1 cellular context compared by ENCODE assay signal in the genomic region with DNA sequence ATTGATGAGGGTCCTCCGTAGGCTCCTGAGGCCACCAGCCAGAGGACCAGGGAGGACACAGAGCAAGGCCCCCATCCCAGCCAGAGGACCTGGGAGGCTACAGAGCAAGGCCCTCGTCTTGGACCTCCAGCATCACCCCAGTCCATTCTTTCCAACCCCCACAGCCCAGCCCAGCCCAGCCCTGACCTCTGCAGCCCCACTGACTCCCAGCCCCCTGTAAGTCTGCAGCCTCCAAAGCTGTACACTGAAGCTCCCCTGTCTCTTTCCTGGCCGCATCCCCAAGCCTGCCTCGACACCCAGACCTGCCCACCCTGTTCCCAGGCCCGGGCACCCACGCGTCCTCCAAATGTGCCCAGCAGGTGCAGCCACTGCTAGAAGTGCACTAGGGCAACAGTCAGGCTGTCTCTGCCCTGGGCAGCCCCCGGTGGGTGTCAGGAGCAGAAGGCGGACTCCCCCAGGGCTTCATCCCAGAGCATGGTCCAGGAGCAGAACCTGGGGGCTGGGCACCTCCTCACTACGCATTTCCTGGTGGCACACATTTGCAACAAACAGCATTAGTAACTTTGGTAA.
TF ChIP-seq lines count a peak whose summit lies in the region.

No MANE protein-coding gene starts in this region.

TF ChIP-seq in HepG2, 621 proteins besides CTCF, POLR2A, EP300 and RAD21:
- TF ChIP-seq ZBTB7A (CRISPR knock-in tag; IDR thresholded peaks at IDR 0.05) (0 out of 2 replicates have a peak, but pooled peaks have one; percentile 13), KMT2A (CRISPR knock-in tag; IDR thresholded peaks at IDR 0.05) (no peak), FOXJ3 (CRISPR knock-in tag; IDR thresholded peaks at IDR 0.05; ENCODE audit: borderline replicate concordance) (no peak), NCOA1 (CRISPR knock-in tag; IDR thresholded peaks at IDR 0.05) (no peak), SIN3B (IDR thresholded peaks at IDR 0.05; ENCODE audit: low read length) (no peak), SP4 (CRISPR knock-in tag; IDR thresholded peaks at IDR 0.05) (no peak), SALL1 (CRISPR knock-in tag; IDR thresholded peaks at IDR 0.05) (no peak), ZFY (CRISPR knock-in tag; IDR thresholded peaks at IDR 0.05) (no peak), RELA (CRISPR knock-in tag; IDR thresholded peaks at IDR 0.05) (no peak), NFATC3 (CRISPR knock-in tag; IDR thresholded peaks at IDR 0.05) (0 out of 2 replicates have a peak, but pooled peaks have one; percentile 13), CAMTA2 (CRISPR knock-in tag; IDR thresholded peaks at IDR 0.05; ENCODE audit: borderline replicate concordance) (no peak), ZNF256 (CRISPR knock-in tag; conservative IDR thresholded peaks at IDR 0.05) (no peak), CREM (IDR thresholded peaks at IDR 0.05) (no peak), CREM (CRISPR knock-in tag; IDR thresholded peaks at IDR 0.05) (no peak), ZNF724P (CRISPR knock-in tag; IDR thresholded peaks at IDR 0.05; ENCODE audit: borderline replicate concordance) (no peak), ESRRA (CRISPR knock-in tag; IDR thresholded peaks at IDR 0.05; ENCODE audit: low read depth) (no peak), HNRNPLL (IDR thresholded peaks at IDR 0.05; ENCODE audit: low read depth, low read length, poor library complexity, severe bottlenecking) (no peak), PHF5A (CRISPR knock-in tag; IDR thresholded peaks at IDR 0.05; ENCODE audit: low read depth, unreplicated experiment) (no peak), SALL2 (CRISPR knock-in tag; IDR thresholded peaks at IDR 0.05) (no peak), NCOA5 (CRISPR knock-in tag; IDR thresholded peaks at IDR 0.05) (no peak), RBAK (CRISPR knock-in tag; IDR thresholded peaks at IDR 0.05) (no peak), ZNF296 (CRISPR knock-in tag; conservative IDR thresholded peaks at IDR 0.05) (no peak), PAX8 (CRISPR knock-in tag; IDR thresholded peaks at IDR 0.05; ENCODE audit: borderline replicate concordance) (0 out of 2 replicates have a peak, but pooled peaks have one; percentile 5), NAIF1 (CRISPR knock-in tag; IDR thresholded peaks at IDR 0.05; ENCODE audit: borderline replicate concordance) (no peak), ZNF780A (CRISPR knock-in tag; IDR thresholded peaks at IDR 0.05) (no peak), ETV6 (CRISPR knock-in tag; conservative IDR thresholded peaks at IDR 0.05) (no peak), MAFG (CRISPR knock-in tag; IDR thresholded peaks at IDR 0.05) (0 out of 2 replicates have a peak, but pooled peaks have one; percentile 20), TBX3 (IDR thresholded peaks at IDR 0.05; ENCODE audit: borderline replicate concordance) (no peak), ZBTB3 (CRISPR knock-in tag; IDR thresholded peaks at IDR 0.05; ENCODE audit: borderline replicate concordance, low read depth) (no peak), ETV5 (CRISPR knock-in tag; IDR thresholded peaks at IDR 0.05; ENCODE audit: borderline replicate concordance) (no peak), ZNF629 (CRISPR knock-in tag; conservative IDR thresholded peaks at IDR 0.05) (no peak)
- TF ChIP-seq, protein P1, sequence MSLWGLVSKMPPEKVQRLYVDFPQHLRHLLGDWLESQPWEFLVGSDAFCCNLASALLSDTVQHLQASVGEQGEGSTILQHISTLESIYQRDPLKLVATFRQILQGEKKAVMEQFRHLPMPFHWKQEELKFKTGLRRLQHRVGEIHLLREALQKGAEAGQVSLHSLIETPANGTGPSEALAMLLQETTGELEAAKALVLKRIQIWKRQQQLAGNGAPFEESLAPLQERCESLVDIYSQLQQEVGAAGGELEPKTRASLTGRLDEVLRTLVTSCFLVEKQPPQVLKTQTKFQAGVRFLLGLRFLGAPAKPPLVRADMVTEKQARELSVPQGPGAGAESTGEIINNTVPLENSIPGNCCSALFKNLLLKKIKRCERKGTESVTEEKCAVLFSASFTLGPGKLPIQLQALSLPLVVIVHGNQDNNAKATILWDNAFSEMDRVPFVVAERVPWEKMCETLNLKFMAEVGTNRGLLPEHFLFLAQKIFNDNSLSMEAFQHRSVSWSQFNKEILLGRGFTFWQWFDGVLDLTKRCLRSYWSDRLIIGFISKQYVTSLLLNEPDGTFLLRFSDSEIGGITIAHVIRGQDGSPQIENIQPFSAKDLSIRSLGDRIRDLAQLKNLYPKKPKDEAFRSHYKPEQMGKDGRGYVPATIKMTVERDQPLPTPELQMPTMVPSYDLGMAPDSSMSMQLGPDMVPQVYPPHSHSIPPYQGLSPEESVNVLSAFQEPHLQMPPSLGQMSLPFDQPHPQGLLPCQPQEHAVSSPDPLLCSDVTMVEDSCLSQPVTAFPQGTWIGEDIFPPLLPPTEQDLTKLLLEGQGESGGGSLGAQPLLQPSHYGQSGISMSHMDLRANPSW (CRISPR knock-in tag; IDR thresholded peaks at IDR 0.05; ENCODE audit: borderline replicate concordance), result 0 out of 2 replicates have a peak, but pooled peaks have one; percentile 46
- TF ChIP-seq, protein P2, sequence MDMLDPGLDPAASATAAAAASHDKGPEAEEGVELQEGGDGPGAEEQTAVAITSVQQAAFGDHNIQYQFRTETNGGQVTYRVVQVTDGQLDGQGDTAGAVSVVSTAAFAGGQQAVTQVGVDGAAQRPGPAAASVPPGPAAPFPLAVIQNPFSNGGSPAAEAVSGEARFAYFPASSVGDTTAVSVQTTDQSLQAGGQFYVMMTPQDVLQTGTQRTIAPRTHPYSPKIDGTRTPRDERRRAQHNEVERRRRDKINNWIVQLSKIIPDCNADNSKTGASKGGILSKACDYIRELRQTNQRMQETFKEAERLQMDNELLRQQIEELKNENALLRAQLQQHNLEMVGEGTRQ (IDR thresholded peaks at IDR 0.05; ENCODE audit: low read depth, low read length), result no peak
- TF ChIP-seq, protein P2 (CRISPR knock-in tag; IDR thresholded peaks at IDR 0.05; ENCODE audit: borderline replicate concordance), result no peak
- TF ChIP-seq, protein P3, sequence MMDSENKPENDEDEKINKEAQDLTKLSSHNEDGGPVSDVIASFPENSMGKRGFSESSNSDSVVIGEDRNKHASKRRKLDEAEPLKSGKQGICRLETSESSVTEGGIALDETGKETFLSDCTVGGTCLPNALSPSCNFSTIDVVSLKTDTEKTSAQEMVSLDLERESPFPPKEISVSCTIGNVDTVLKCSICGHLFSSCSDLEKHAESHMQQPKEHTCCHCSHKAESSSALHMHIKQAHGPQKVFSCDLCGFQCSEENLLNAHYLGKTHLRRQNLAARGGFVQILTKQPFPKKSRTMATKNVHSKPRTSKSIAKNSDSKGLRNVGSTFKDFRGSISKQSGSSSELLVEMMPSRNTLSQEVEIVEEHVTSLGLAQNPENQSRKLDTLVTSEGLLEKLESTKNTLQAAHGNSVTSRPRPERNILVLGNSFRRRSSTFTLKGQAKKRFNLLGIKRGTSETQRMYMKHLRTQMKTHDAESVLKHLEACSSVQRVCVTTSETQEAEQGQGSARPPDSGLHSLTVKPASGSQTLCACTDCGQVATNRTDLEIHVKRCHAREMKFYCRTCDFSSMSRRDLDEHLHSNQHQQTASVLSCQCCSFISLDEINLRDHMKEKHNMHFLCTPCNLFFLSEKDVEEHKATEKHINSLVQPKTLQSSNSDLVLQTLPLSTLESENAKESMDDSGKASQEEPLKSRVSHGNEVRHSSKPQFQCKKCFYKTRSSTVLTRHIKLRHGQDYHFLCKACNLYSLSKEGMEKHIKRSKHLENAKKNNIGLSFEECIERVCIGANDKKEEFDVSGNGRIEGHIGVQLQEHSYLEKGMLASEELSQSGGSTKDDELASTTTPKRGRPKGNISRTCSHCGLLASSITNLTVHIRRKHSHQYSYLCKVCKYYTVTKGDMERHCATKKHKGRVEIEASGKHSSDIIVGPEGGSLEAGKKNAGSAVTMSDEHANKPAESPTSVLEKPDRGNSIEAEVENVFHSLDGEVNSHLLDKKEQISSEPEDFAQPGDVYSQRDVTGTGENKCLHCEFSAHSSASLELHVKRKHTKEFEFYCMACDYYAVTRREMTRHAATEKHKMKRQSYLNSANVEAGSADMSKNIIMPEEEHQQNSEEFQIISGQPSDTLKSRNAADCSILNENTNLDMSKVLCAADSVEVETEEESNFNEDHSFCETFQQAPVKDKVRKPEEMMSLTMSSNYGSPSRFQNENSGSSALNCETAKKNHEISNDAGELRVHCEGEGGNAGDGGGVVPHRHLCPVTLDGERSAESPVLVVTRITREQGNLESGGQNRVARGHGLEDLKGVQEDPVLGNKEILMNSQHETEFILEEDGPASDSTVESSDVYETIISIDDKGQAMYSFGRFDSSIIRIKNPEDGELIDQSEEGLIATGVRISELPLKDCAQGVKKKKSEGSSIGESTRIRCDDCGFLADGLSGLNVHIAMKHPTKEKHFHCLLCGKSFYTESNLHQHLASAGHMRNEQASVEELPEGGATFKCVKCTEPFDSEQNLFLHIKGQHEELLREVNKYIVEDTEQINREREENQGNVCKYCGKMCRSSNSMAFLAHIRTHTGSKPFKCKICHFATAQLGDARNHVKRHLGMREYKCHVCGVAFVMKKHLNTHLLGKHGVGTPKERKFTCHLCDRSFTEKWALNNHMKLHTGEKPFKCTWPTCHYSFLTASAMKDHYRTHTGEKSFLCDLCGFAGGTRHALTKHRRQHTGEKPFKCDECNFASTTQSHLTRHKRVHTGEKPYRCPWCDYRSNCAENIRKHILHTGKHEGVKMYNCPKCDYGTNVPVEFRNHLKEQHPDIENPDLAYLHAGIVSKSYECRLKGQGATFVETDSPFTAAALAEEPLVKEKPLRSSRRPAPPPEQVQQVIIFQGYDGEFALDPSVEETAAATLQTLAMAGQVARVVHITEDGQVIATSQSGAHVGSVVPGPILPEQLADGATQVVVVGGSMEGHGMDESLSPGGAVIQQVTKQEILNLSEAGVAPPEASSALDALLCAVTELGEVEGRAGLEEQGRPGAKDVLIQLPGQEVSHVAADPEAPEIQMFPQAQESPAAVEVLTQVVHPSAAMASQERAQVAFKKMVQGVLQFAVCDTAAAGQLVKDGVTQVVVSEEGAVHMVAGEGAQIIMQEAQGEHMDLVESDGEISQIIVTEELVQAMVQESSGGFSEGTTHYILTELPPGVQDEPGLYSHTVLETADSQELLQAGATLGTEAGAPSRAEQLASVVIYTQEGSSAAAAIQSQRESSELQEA (CRISPR knock-in tag; IDR thresholded peaks at IDR 0.05; ENCODE audit: not compliant biosample characterization), result no peak
- TF ChIP-seq, protein P4, sequence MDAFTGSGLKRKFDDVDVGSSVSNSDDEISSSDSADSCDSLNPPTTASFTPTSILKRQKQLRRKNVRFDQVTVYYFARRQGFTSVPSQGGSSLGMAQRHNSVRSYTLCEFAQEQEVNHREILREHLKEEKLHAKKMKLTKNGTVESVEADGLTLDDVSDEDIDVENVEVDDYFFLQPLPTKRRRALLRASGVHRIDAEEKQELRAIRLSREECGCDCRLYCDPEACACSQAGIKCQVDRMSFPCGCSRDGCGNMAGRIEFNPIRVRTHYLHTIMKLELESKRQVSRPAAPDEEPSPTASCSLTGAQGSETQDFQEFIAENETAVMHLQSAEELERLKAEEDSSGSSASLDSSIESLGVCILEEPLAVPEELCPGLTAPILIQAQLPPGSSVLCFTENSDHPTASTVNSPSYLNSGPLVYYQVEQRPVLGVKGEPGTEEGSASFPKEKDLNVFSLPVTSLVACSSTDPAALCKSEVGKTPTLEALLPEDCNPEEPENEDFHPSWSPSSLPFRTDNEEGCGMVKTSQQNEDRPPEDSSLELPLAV (CRISPR knock-in tag; conservative IDR thresholded peaks at IDR 0.05; ENCODE audit: low read depth), result no peak
- TF ChIP-seq, protein P5, sequence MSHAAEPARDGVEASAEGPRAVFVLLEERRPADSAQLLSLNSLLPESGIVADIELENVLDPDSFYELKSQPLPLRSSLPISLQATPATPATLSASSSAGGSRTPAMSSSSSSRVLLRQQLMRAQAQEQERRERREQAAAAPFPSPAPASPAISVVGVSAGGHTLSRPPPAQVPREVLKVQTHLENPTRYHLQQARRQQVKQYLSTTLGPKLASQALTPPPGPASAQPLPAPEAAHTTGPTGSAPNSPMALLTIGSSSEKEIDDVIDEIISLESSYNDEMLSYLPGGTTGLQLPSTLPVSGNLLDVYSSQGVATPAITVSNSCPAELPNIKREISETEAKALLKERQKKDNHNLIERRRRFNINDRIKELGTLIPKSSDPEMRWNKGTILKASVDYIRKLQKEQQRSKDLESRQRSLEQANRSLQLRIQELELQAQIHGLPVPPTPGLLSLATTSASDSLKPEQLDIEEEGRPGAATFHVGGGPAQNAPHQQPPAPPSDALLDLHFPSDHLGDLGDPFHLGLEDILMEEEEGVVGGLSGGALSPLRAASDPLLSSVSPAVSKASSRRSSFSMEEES (CRISPR knock-in tag; IDR thresholded peaks at IDR 0.05), result no peak
- TF ChIP-seq, protein P6, sequence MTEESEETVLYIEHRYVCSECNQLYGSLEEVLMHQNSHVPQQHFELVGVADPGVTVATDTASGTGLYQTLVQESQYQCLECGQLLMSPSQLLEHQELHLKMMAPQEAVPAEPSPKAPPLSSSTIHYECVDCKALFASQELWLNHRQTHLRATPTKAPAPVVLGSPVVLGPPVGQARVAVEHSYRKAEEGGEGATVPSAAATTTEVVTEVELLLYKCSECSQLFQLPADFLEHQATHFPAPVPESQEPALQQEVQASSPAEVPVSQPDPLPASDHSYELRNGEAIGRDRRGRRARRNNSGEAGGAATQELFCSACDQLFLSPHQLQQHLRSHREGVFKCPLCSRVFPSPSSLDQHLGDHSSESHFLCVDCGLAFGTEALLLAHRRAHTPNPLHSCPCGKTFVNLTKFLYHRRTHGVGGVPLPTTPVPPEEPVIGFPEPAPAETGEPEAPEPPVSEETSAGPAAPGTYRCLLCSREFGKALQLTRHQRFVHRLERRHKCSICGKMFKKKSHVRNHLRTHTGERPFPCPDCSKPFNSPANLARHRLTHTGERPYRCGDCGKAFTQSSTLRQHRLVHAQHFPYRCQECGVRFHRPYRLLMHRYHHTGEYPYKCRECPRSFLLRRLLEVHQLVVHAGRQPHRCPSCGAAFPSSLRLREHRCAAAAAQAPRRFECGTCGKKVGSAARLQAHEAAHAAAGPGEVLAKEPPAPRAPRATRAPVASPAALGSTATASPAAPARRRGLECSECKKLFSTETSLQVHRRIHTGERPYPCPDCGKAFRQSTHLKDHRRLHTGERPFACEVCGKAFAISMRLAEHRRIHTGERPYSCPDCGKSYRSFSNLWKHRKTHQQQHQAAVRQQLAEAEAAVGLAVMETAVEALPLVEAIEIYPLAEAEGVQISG (CRISPR knock-in tag; IDR thresholded peaks at IDR 0.05), result no peak
- TF ChIP-seq, protein P7, sequence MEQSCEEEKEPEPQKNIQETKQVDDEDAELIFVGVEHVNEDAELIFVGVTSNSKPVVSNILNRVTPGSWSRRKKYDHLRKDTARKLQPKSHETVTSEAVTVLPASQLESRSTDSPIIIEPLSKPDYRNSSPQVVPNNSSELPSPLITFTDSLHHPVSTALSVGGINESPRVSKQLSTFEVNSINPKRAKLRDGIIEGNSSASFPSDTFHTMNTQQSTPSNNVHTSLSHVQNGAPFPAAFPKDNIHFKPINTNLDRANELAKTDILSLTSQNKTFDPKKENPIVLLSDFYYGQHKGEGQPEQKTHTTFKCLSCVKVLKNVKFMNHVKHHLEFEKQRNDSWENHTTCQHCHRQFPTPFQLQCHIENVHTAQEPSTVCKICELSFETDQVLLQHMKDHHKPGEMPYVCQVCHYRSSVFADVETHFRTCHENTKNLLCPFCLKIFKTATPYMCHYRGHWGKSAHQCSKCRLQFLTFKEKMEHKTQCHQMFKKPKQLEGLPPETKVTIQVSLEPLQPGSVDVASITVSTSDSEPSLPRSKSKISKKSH (CRISPR knock-in tag; IDR thresholded peaks at IDR 0.05; ENCODE audit: borderline replicate concordance), result no peak
